In genomic region chr9:89844075-89844474, GRCh38 we compare ENCODE assay signal across 20 cellular contexts.
"Had no signal": no experiment of that assay in that cellular context is flagged by ENCODE, and none has a peak within 500 bp of the region (broad histone marks: within the 10 kb centered on the region; RNA-seq: fewer than 3 reads in every experiment).

No MANE protein-coding gene starts in this region.

- H3K27ac Mint-ChIP-seq: activated naive CD8-positive, alpha-beta T cell; activated T-helper 1 cell treated with anti-CD3 and anti-CD28 coated beads, Interleukin-12 subunit alpha, Interleukin-12 subunit beta, Interleukin-2, Interleukin-4 antibody, amounts not matched to agents 30 ng/mL and 10 ng/mL and 1 ng/mL, durations not matched to agents 14 hours and 24 hours and 36 hours; stimulated activated naive CD8-positive, alpha-beta T cell treated with anti-CD3 and anti-CD28 coated beads, Interleukin-15, Interleukin-2, amounts not matched to agents 100 ng/mL and 50 ng/mL, for 24 hours; T-helper 2 cell treated with Interferon-gamma antibody and Interleukin-4, amounts not matched to agents 5 μg/mL and 100 μg/mL, for 36 hours; WTC11 had no signal

- DNase-seq: activated gamma-delta T cell treated with Interleukin-2 at 50 U/mL for 16 hours; activated T-cell treated with anti-CD3 and anti-CD28 coated beads for 4 hours; brain microvascular endothelial cell; caudate nucleus; effector memory CD4-positive, alpha-beta T cell; left cardiac atrium; nucleus accumbens; right cardiac atrium; stimulated activated CD4-positive, alpha-beta T cell treated with anti-CD3 and anti-CD28 coated beads, Interleukin-1b, Interleukin-23, amount 100 ng/mL, for 48 hours; tibial artery; uterus had no signal

- H3K4me3 Mint-ChIP-seq: activated naive CD8-positive, alpha-beta T cell; activated T-helper 1 cell treated with anti-CD3 and anti-CD28 coated beads, Interleukin-12 subunit alpha, Interleukin-12 subunit beta, Interleukin-2, Interleukin-4 antibody, amounts not matched to agents 30 ng/mL and 10 ng/mL and 1 ng/mL, durations not matched to agents 14 hours and 24 hours and 36 hours; stimulated activated naive CD8-positive, alpha-beta T cell treated with anti-CD3 and anti-CD28 coated beads, Interleukin-15, Interleukin-2, amounts not matched to agents 100 ng/mL and 50 ng/mL, for 24 hours; T-helper 2 cell treated with Interferon-gamma antibody and Interleukin-4, amounts not matched to agents 5 μg/mL and 100 μg/mL, for 36 hours; WTC11 had no signal

- H3K9ac ChIP-seq: parathyroid adenoma had no signal

- H3K27ac ChIP-seq: adrenal gland, ascending aorta, brain microvascular endothelial cell, parathyroid adenoma, tibial artery, uterus had no signal

- ATAC-seq: left cardiac atrium, right cardiac atrium, SK-N-SH treated with all-trans-retinoic acid at 6 μM for 48 hours, WTC11 had no signal

- H3K36me3 ChIP-seq: adrenal gland, ascending aorta, brain microvascular endothelial cell, tibial artery, uterus had no signal

- H3K9me3 Mint-ChIP-seq: activated T-helper 1 cell treated with anti-CD3 and anti-CD28 coated beads, Interleukin-12 subunit alpha, Interleukin-12 subunit beta, Interleukin-2, Interleukin-4 antibody, amounts not matched to agents 30 ng/mL and 10 ng/mL and 1 ng/mL, durations not matched to agents 14 hours and 24 hours and 36 hours; stimulated activated naive CD8-positive, alpha-beta T cell treated with anti-CD3 and anti-CD28 coated beads, Interleukin-15, Interleukin-2, amounts not matched to agents 100 ng/mL and 50 ng/mL, for 24 hours; T-helper 2 cell treated with Interferon-gamma antibody and Interleukin-4, amounts not matched to agents 5 μg/mL and 100 μg/mL, for 36 hours had no signal

- H3K4me1 ChIP-seq: ascending aorta, tibial artery, uterus had no signal

- H3K27me3 ChIP-seq: adrenal gland, ascending aorta, brain microvascular endothelial cell, tibial artery, uterus had no signal

- H3K36me3 Mint-ChIP-seq: activated naive CD8-positive, alpha-beta T cell; WTC11 had no signal

- H3K4me3 ChIP-seq: adrenal gland, ascending aorta, tibial artery, uterus had no signal

- H3K9me3 ChIP-seq: adrenal gland, ascending aorta, tibial artery, uterus had no signal
